10 cellular contexts compared by ENCODE assay signal in genomic region chr10:119680050-119680449, GRCh38. TPM values are rescaled to one million over a fixed set of nuclear protein-coding genes. Genes with fewer than 3 reads are reported as not detected.
DNase-seq lines count a peak whose midpoint lies in the region; FAIRE-seq and TF ChIP-seq lines count a peak whose summit lies in the region.
"Had no signal": no experiment of that assay in that cellular context is flagged by ENCODE, and none has a peak within 500 bp of the region (broad histone marks: within the 10 kb centered on the region; RNA-seq: fewer than 3 reads in every experiment).

No MANE protein-coding gene starts in this region.

- H3K4me3 ChIP-seq in AG10803 (ENCODE audit: low read length) (no peak overlapping the region), osteoblast (ENCODE audit: insufficient read depth, low read length) (no peak overlapping the region), small intestine (ENCODE audit: low read depth in 1 of 2, low read length in 2 of 2) (no peak overlapping the region), MM.1S (ENCODE audit: low read length) (no peak overlapping the region)

- no peaks in the 10 kb centered on the region for H3K27me3 Mint-ChIP-seq in endothelial cell (ENCODE audit: unreplicated experiment)
- H3K27me3 Mint-ChIP-seq in activated naive CD8-positive, alpha-beta T cell treated with anti-CD3 and anti-CD28 coated beads for 36 hours: no peaks in the 10 kb centered on the region

- TF ChIP-seq CTCF in AG10803 (conservative IDR thresholded peaks at IDR 0.05; ENCODE audit: low read length): no peak
- no peak for TF ChIP-seq CTCF in endothelial cell (IDR thresholded peaks at IDR 0.05; ENCODE audit: unreplicated experiment)
- TF ChIP-seq CTCF in osteoblast (IDR thresholded peaks at IDR 0.05; ENCODE audit: extremely low read depth, low read depth, low read length): no peak
- TF ChIP-seq CTCF in MM.1S (IDR thresholded peaks at IDR 0.05; ENCODE audit: low read length): no peak

- no peaks in the 10 kb centered on the region for H3F3A ChIP-seq in MM.1S (ENCODE audit: insufficient read depth, low read length)

- H3K79me2 ChIP-seq in osteoblast (ENCODE audit: insufficient read depth, low read length) (peaks cover 7% of the 10 kb centered on the region), MM.1S (ENCODE audit: low read length) (no peaks in the 10 kb centered on the region)

- DNase-seq in AG10803 (ENCODE audit: low read depth): peak; percentile 82
- DNase-seq in NCI-H226: peak; percentile 87
- peak; percentile 12 for DNase-seq in endothelial cell (ENCODE audit: low spot score)
- DNase-seq in osteoblast (ENCODE audit: insufficient read length, low spot score, missing footprints): peak; percentile 89
- DNase-seq in small intestine: no peak
- DNase-seq in MM.1S: no peak
- DNase-seq in anterior cingulate cortex (lab: John Stamatoyannopoulos, UW): no peak
- DNase-seq in activated naive CD8-positive, alpha-beta T cell treated with anti-CD3 and anti-CD28 coated beads for 36 hours: no peak
- DNase-seq: activated CD4-positive, alpha-beta T cell treated with anti-CD3 and anti-CD28 coated beads, Interleukin-2, amount 10 ng/mL, durations not matched to agents 7 days and 5 days; CD8-positive, alpha-beta T cell had no signal

- H3K36me3 ChIP-seq in osteoblast (ENCODE audit: insufficient read depth, low read length) (peaks cover 26% of the 10 kb centered on the region), small intestine (ENCODE audit: control insufficient read depth in 2 of 2, insufficient read depth in 2 of 2, low read length in 2 of 2) (peaks cover 8 to 11% of the 10 kb centered on the region in 2 donors), MM.1S (replicated peaks; ENCODE audit: insufficient read depth, low read length) (no peaks in the 10 kb centered on the region)

- peak overlapping the region; percentile 97 for H3K27ac Mint-ChIP-seq in endothelial cell (ENCODE audit: unreplicated experiment)
- H3K27ac Mint-ChIP-seq in activated naive CD8-positive, alpha-beta T cell treated with anti-CD3 and anti-CD28 coated beads for 36 hours: no peak overlapping the region
- H3K27ac Mint-ChIP-seq: activated CD4-positive, alpha-beta T cell treated with anti-CD3 and anti-CD28 coated beads, Interleukin-2, amount 10 ng/mL, durations not matched to agents 7 days and 5 days; CD8-positive, alpha-beta T cell had no signal

- peak overlapping the region; percentile 68 for H3K27ac ChIP-seq in osteoblast (ENCODE audit: low read depth, low read length)
- H3K27ac ChIP-seq in small intestine (ENCODE audit: low read depth in 1 of 2, low read length in 1 of 2): no peak overlapping the region
- no peak overlapping the region for H3K27ac ChIP-seq in MM.1S (ENCODE audit: low read length)

- H3K9ac ChIP-seq in MM.1S (ENCODE audit: low read length): no peak overlapping the region

- H2AFZ ChIP-seq in osteoblast (ENCODE audit: low read length) (no peak overlapping the region), MM.1S (ENCODE audit: low read length) (no peak overlapping the region)

- H3K9me3 Mint-ChIP-seq in endothelial cell (ENCODE audit: unreplicated experiment): no peaks in the 10 kb centered on the region
- H3K9me3 Mint-ChIP-seq in activated naive CD8-positive, alpha-beta T cell treated with anti-CD3 and anti-CD28 coated beads for 36 hours: no peaks in the 10 kb centered on the region
- H3K9me3 Mint-ChIP-seq: activated CD4-positive, alpha-beta T cell treated with anti-CD3 and anti-CD28 coated beads, Interleukin-2, amount 10 ng/mL, durations not matched to agents 7 days and 5 days; CD8-positive, alpha-beta T cell had no signal

- H3K4me2 ChIP-seq in osteoblast (ENCODE audit: insufficient read depth, low read length) (peak overlapping the region; percentile 64), MM.1S (ENCODE audit: low read depth, low read length) (no peak overlapping the region)

- H4K20me1 ChIP-seq in osteoblast (ENCODE audit: insufficient read depth, low read length) (peaks cover 16% of the 10 kb centered on the region), MM.1S (ENCODE audit: insufficient read depth, low read length) (no peaks in the 10 kb centered on the region)

- H3K27me3 ChIP-seq in osteoblast (ENCODE audit: insufficient read depth, low read length) (no peaks in the 10 kb centered on the region), small intestine (ENCODE audit: control insufficient read depth in 2 of 2, insufficient read depth in 2 of 2, low read length in 2 of 2) (no peaks in the 10 kb centered on the region), MM.1S (replicated peaks; ENCODE audit: insufficient read depth, low read length) (no peaks in the 10 kb centered on the region)

- peaks cover 16% of the 10 kb centered on the region for H3K4me1 Mint-ChIP-seq in endothelial cell (ENCODE audit: unreplicated experiment)
- H3K4me1 Mint-ChIP-seq in activated naive CD8-positive, alpha-beta T cell treated with anti-CD3 and anti-CD28 coated beads for 36 hours: peaks cover 21% of the 10 kb centered on the region

- no peak for FAIRE-seq in small intestine (lab: Jason Lieb, UNC)

- peak overlapping the region; percentile 48 for H3K4me3 Mint-ChIP-seq in endothelial cell (ENCODE audit: unreplicated experiment)
- H3K4me3 Mint-ChIP-seq in activated naive CD8-positive, alpha-beta T cell treated with anti-CD3 and anti-CD28 coated beads for 36 hours: no peak overlapping the region
- H3K4me3 Mint-ChIP-seq: activated CD4-positive, alpha-beta T cell treated with anti-CD3 and anti-CD28 coated beads, Interleukin-2, amount 10 ng/mL, durations not matched to agents 7 days and 5 days; CD8-positive, alpha-beta T cell had no signal

- H3K9me2 ChIP-seq in MM.1S (replicated peaks; ENCODE audit: insufficient read depth, low read length): no peaks in the 10 kb centered on the region

- H3K4me1 ChIP-seq in osteoblast (ENCODE audit: insufficient read depth, low read length) (peaks cover 46% of the 10 kb centered on the region), small intestine (ENCODE audit: control insufficient read depth in 2 of 2, insufficient read depth in 1 of 2, low read depth in 1 of 2, low read length in 1 of 2) (no peaks in the 10 kb centered on the region), MM.1S (ENCODE audit: low read length) (no peaks in the 10 kb centered on the region)

- 62 to 77% (median 67%) methylated on average over 4 of the region's 4 CpGs for WGBS in small intestine, 3 donors

- peaks cover 13% of the 10 kb centered on the region for H3K36me3 Mint-ChIP-seq in endothelial cell (ENCODE audit: low read depth, unreplicated experiment)
- peaks cover 5% of the 10 kb centered on the region for H3K36me3 Mint-ChIP-seq in activated naive CD8-positive, alpha-beta T cell treated with anti-CD3 and anti-CD28 coated beads for 36 hours

- no peaks in the 10 kb centered on the region for H3K9me3 ChIP-seq in osteoblast (ENCODE audit: low read depth, low read length)
- no peaks in the 10 kb centered on the region for H3K9me3 ChIP-seq in small intestine (ENCODE audit: control insufficient read depth, low read depth)
- no peaks in the 10 kb centered on the region for H3K9me3 ChIP-seq in MM.1S (replicated peaks; ENCODE audit: insufficient read depth, low read length)

RNA-seq across cellular contexts. Expression of gene BAG3, which starts 28.9 kb away (rescaled TPM):
- total RNA-seq in endothelial cell (ENCODE audit: unreplicated experiment): 24.6 TPM
- 12.7 TPM in 2 replicates for total RNA-seq in osteoblast
- polyA plus RNA-seq in small intestine: 10 to 100 TPM in 2 of 3 donors, 1 to 10 TPM in 1; 9.5 to 15.3 (median 11.2) TPM
- total RNA-seq in activated naive CD8-positive, alpha-beta T cell treated with anti-CD3 and anti-CD28 coated beads for 36 hours: 10 to 100 TPM; 15.3 to 17.5 TPM

RNA-seq across cellular contexts. Expression of gene INPP5F, which starts 45.8 kb away (rescaled TPM):
- total RNA-seq in endothelial cell (ENCODE audit: unreplicated experiment) (45.7 TPM), osteoblast (10.9 and 11.2 TPM in 2 replicates)
- 1 to 10 TPM; 3.5 to 6.2 (median 4.2) TPM for polyA plus RNA-seq in small intestine
- 10 to 100 TPM; 19.1 to 20.2 TPM for total RNA-seq in activated naive CD8-positive, alpha-beta T cell treated with anti-CD3 and anti-CD28 coated beads for 36 hours

Comparison
In these comparisons a context has a peak if more than half of its experiments do, and no peak if none do; other contexts are left out.
1. DNase-seq: peak in AG10803 (single experiment), NCI-H226 (single experiment), endothelial cell (single experiment) and osteoblast (single experiment); none in small intestine (single experiment), MM.1S (single experiment), anterior cingulate cortex (0 of 58) and activated naive CD8-positive, alpha-beta T cell treated with anti-CD3 and anti-CD28 coated beads for 36 hours (single experiment).